ENCODE assay signal across 1 cellular context in genomic region chr6:30103630-30104179, GRCh38.
TF ChIP-seq lines count a peak whose summit lies in the region.

No MANE protein-coding gene starts in this region.

TF ChIP-seq in K562, 482 proteins besides CTCF, POLR2A, EP300 and RAD21:
- TF ChIP-seq TEAD4 (IDR thresholded peaks at IDR 0.05; ENCODE audit: low read length) (no peak), TEAD4 (CRISPR knock-in tag; IDR thresholded peaks at IDR 0.05; ENCODE audit: borderline replicate concordance) (no peak), NCOA6 (IDR thresholded peaks at IDR 0.05) (no peak), TSHZ1 (CRISPR knock-in tag; IDR thresholded peaks at IDR 0.05) (no peak), CREB1 (IDR thresholded peaks at IDR 0.05) (no peak), CREB1 (CRISPR knock-in tag; IDR thresholded peaks at IDR 0.05) (no peak), SP1 (CRISPR knock-in tag; IDR thresholded peaks at IDR 0.05) (no peak), ARID1B (IDR thresholded peaks at IDR 0.05) (no peak), ZNF212 (CRISPR knock-in tag; IDR thresholded peaks at IDR 0.05) (no peak), HBP1 (CRISPR knock-in tag; IDR thresholded peaks at IDR 0.05) (no peak), HCFC1 (IDR thresholded peaks at IDR 0.05; ENCODE audit: low read depth, low read length) (no peak), TCFL5 (CRISPR knock-in tag; conservative IDR thresholded peaks at IDR 0.05) (no peak), SIX5 (IDR thresholded peaks at IDR 0.05; ENCODE audit: borderline replicate concordance in 1 of 2, insufficient read depth in 1 of 2, low read depth in 1 of 2, low read length in 2 of 2) (no peak), GTF2F1 (IDR thresholded peaks at IDR 0.05; ENCODE audit: low read depth, low read length) (no peak), MED1 (CRISPR knock-in tag; IDR thresholded peaks at IDR 0.05; ENCODE audit: borderline replicate concordance) (no peak), HDGF (IDR thresholded peaks at IDR 0.05) (no peak), ZNF184 (CRISPR knock-in tag; IDR thresholded peaks at IDR 0.05) (no peak), KLF13 (tag; IDR thresholded peaks at IDR 0.05; ENCODE audit: borderline replicate concordance, low read depth) (no peak), TAF7 (tag; IDR thresholded peaks at IDR 0.05) (no peak), ZNF274 (IDR thresholded peaks at IDR 0.05; ENCODE audit: borderline replicate concordance, low read depth, low read length) (no peak), ERF (CRISPR knock-in tag; IDR thresholded peaks at IDR 0.05) (no peak)
TF ChIP-seq in K562: peak in this region for 0.
